18 cellular contexts compared by ENCODE assay signal in the genomic region with DNA sequence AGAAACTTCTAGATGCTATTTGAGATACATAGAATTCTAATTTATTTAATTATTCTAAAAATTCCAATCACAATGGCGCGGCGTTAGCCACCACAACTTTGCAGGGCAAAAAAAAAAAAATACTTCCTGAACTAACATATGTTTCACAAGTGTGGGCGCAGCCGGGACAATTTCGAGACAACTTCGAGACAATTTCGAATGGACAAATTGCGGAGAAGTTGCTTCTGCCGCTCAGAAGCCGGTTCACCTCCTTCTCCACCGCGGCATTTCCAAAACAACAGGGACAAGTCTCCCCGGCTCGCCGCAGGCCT. TPM values are rescaled to one million over a fixed set of nuclear protein-coding genes. Genes with fewer than 3 reads are reported as not detected.
DNase-seq lines count a peak whose midpoint lies in the region; ATAC-seq, FAIRE-seq and TF ChIP-seq lines count a peak whose summit lies in the region.
"Had no signal": no experiment of that assay in that cellular context is flagged by ENCODE, and none has a peak within 500 bp of the region (broad histone marks: within the 10 kb centered on the region; RNA-seq: fewer than 3 reads in every experiment).

No MANE protein-coding gene starts in this region.

- no peak overlapping the region for H3K27ac ChIP-seq in keratinocyte (ENCODE audit: control insufficient read depth, insufficient read depth, low read length)
- H3K27ac ChIP-seq: A549, dorsolateral prefrontal cortex had no signal

- H3K9ac ChIP-seq in keratinocyte (ENCODE audit: control insufficient read depth, extremely low read depth, insufficient read depth, low read length), result no peak overlapping the region

- TF ChIP-seq CTCF in astrocyte of the spinal cord (IDR thresholded peaks at IDR 0.05; ENCODE audit: low read depth, low read length) (no peak), keratinocyte (optimal IDR thresholded peaks at IDR 0.05 in 1 of 3, IDR thresholded peaks at IDR 0.05 in 1 of 3, conservative IDR thresholded peaks at IDR 0.05 in 1 of 3; ENCODE audit: extremely low read depth in 1 of 3, insufficient read depth in 2 of 3, low read length in 3 of 3) (no peak)

- FAIRE-seq in keratinocyte (lab: Jason Lieb, UNC), result no peak
- FAIRE-seq: A549 had no signal

- no peak for DNase-seq in activated naive CD4-positive, alpha-beta T cell treated with anti-CD3 and anti-CD28 coated beads, Interleukin-2, amount 10 ng/mL, durations not matched to agents 7 days and 5 days
- no peak for DNase-seq in activated naive CD4-positive, alpha-beta T cell treated with anti-CD3 and anti-CD28 coated beads, Interleukin-2, amount 50 U/mL, for 16 hours
- DNase-seq in astrocyte of the spinal cord (ENCODE audit: low read depth, low spot score) (no peak), keratinocyte (ENCODE audit: low read depth, low spot score) (no peak), SKM-1 treated with dmso at 0.1 percent for 144 hours (lab: John Stamatoyannopoulos, UW; ENCODE audit: unreplicated experiment) (no peak), NAMALWA (ENCODE audit: low spot score) (no peak)
- no peak for DNase-seq in stimulated activated naive B cell treated with anti-CD40 and anti-IgM and Interleukin-4, amounts not matched to agents 10 μg/mL and 1 μg/mL and 100 μg/mL, for 72 hours
- DNase-seq: activated naive CD8-positive, alpha-beta T cell treated with anti-CD3 and anti-CD28 coated beads for 36 hours; dorsolateral prefrontal cortex; foreskin melanocyte; left cardiac atrium; NCI-H1417 treated with DMSO at 0.1 percent for 48 hours; NCI-H510A; nucleus accumbens; stimulated activated CD4-positive, alpha-beta T cell treated with anti-CD3 and anti-CD28 coated beads, Interleukin-15, amount 100 ng/mL, for 24 hours had no signal

- CTCF ChIA-PET in activated naive CD4-positive, alpha-beta T cell treated with anti-CD3 and anti-CD28 coated beads, Interleukin-2, amount 10 ng/mL, durations not matched to agents 7 days and 5 days (lab: Charles Lee), result no interaction called here

- no peaks in the 10 kb centered on the region for H3K4me1 ChIP-seq in keratinocyte (ENCODE audit: control insufficient read depth, extremely low read depth, insufficient read depth, low read length)

- H3K27me3 Mint-ChIP-seq in activated naive CD4-positive, alpha-beta T cell treated with anti-CD3 and anti-CD28 coated beads, Interleukin-2, amount 10 ng/mL, durations not matched to agents 7 days and 5 days, result peaks cover 100% of the 10 kb centered on the region
- peaks cover 84 to 100% of the 10 kb centered on the region in 2 donors for H3K27me3 Mint-ChIP-seq in stimulated activated naive B cell treated with anti-CD40 and anti-IgM and Interleukin-4, amounts not matched to agents 10 μg/mL and 1 μg/mL and 100 μg/mL, for 72 hours

- H3K79me2 ChIP-seq in keratinocyte (ENCODE audit: control insufficient read depth, insufficient read depth, low read length), result no peaks in the 10 kb centered on the region

- dilution Hi-C loops in keratinocyte (cut with MboI; ENCODE audit: extremely low pct_ligation_motif_present, low sequenced_read_pairs), result no loop called here

- H3K4me1 Mint-ChIP-seq in activated naive CD4-positive, alpha-beta T cell treated with anti-CD3 and anti-CD28 coated beads, Interleukin-2, amount 10 ng/mL, durations not matched to agents 7 days and 5 days, result peaks cover 34% of the 10 kb centered on the region
- peaks cover 14 to 48% of the 10 kb centered on the region in 2 donors for H3K4me1 Mint-ChIP-seq in stimulated activated naive B cell treated with anti-CD40 and anti-IgM and Interleukin-4, amounts not matched to agents 10 μg/mL and 1 μg/mL and 100 μg/mL, for 72 hours

- H3K4me3 ChIP-seq in astrocyte of the spinal cord (ENCODE audit: low read depth, low read length) (peak overlapping the region; percentile 74), keratinocyte (ENCODE audit: control insufficient read depth in 2 of 3, extremely low read depth in 1 of 3, insufficient read depth in 2 of 3, low read depth in 1 of 3, low read length in 3 of 3) (no peak overlapping the region)
- H3K4me3 ChIP-seq: A549 had no signal

- H2AFZ ChIP-seq in keratinocyte (ENCODE audit: control insufficient read depth, low read length), result no peak overlapping the region

- no peaks in the 10 kb centered on the region for H3K9me1 ChIP-seq in keratinocyte (ENCODE audit: control insufficient read depth, extremely low read depth, insufficient read depth, low read length)

- no peaks in the 10 kb centered on the region for H3K9me3 ChIP-seq in keratinocyte (ENCODE audit: control insufficient read depth, low read depth, low read length)
- H3K9me3 ChIP-seq: A549 had no signal

- in situ Hi-C loops in astrocyte of the spinal cord (cut with HindIII; ENCODE audit: low sequenced_read_pairs), result no loop called here

- peaks cover 7% of the 10 kb centered on the region for H3K9me3 Mint-ChIP-seq in activated naive CD4-positive, alpha-beta T cell treated with anti-CD3 and anti-CD28 coated beads, Interleukin-2, amount 10 ng/mL, durations not matched to agents 7 days and 5 days
- H3K9me3 Mint-ChIP-seq in stimulated activated naive B cell treated with anti-CD40 and anti-IgM and Interleukin-4, amounts not matched to agents 10 μg/mL and 1 μg/mL and 100 μg/mL, for 72 hours, result peaks cover 7 to 8% of the 10 kb centered on the region in 2 donors

- peak overlapping the region; percentile 68 for H3K27ac Mint-ChIP-seq in activated naive CD4-positive, alpha-beta T cell treated with anti-CD3 and anti-CD28 coated beads, Interleukin-2, amount 10 ng/mL, durations not matched to agents 7 days and 5 days
- H3K27ac Mint-ChIP-seq in stimulated activated naive B cell treated with anti-CD40 and anti-IgM and Interleukin-4, amounts not matched to agents 10 μg/mL and 1 μg/mL and 100 μg/mL, for 72 hours, result peak overlapping the region; percentile 82
- H3K27ac Mint-ChIP-seq: activated naive CD8-positive, alpha-beta T cell treated with anti-CD3 and anti-CD28 coated beads for 36 hours had no signal

- H3K36me3 ChIP-seq in keratinocyte (ENCODE audit: control insufficient read depth in 2 of 2, extremely low read depth in 1 of 2, insufficient read depth in 2 of 2, low read length in 2 of 2), result no peaks in the 10 kb centered on the region

- H4K20me1 ChIP-seq in keratinocyte (ENCODE audit: control insufficient read depth, extremely low read depth, insufficient read depth, low read length), result peaks cover 6% of the 10 kb centered on the region

- H3K4me3 Mint-ChIP-seq in activated naive CD4-positive, alpha-beta T cell treated with anti-CD3 and anti-CD28 coated beads, Interleukin-2, amount 10 ng/mL, durations not matched to agents 7 days and 5 days, result no peak overlapping the region
- peak overlapping the region in 1 of 2 donors; percentile 31 for H3K4me3 Mint-ChIP-seq in stimulated activated naive B cell treated with anti-CD40 and anti-IgM and Interleukin-4, amounts not matched to agents 10 μg/mL and 1 μg/mL and 100 μg/mL, for 72 hours
- H3K4me3 Mint-ChIP-seq: activated naive CD8-positive, alpha-beta T cell treated with anti-CD3 and anti-CD28 coated beads for 36 hours had no signal

- no peak for ATAC-seq in stimulated activated naive B cell treated with anti-CD40 and anti-IgM and Interleukin-4, amounts not matched to agents 10 μg/mL and 1 μg/mL and 100 μg/mL, for 72 hours (replicated peaks)
- ATAC-seq in GM21526 (IDR thresholded peaks at IDR 0.05; ENCODE audit: low FRiP score, unreplicated experiment), result no peak
- ATAC-seq: A549 had no signal

- H3K4me2 ChIP-seq in keratinocyte (ENCODE audit: control insufficient read depth, extremely low read depth, insufficient read depth, low read depth, low read length), result peak overlapping the region; percentile 6
- H3K4me2 ChIP-seq: A549 had no signal

- peaks cover 14% of the 10 kb centered on the region for H3K36me3 Mint-ChIP-seq in activated naive CD4-positive, alpha-beta T cell treated with anti-CD3 and anti-CD28 coated beads, Interleukin-2, amount 10 ng/mL, durations not matched to agents 7 days and 5 days
- H3K36me3 Mint-ChIP-seq in stimulated activated naive B cell treated with anti-CD40 and anti-IgM and Interleukin-4, amounts not matched to agents 10 μg/mL and 1 μg/mL and 100 μg/mL, for 72 hours, result peaks cover 10 to 22% of the 10 kb centered on the region in 2 donors

- peaks cover 100% of the 10 kb centered on the region for H3K27me3 ChIP-seq in keratinocyte (ENCODE audit: control insufficient read depth, extremely low read depth, insufficient read depth, low read length)

RNA-seq across cellular contexts. Expression of a gene that starts 0.8 kb away (rescaled TPM):
- not detected in 3 replicates for polyA plus RNA-seq in keratinocyte
- not detected for polyA plus RNA-seq in keratinocyte (2011; ENCODE audit: low read depth)
- polyA plus RNA-seq in keratinocyte (2011; cell fraction: cytosol; rRNA removed), result 0.02 TPM in 1 of 2 replicates, not detected in the other
- not detected in 2 replicates for polyA plus RNA-seq in keratinocyte (2011; cell fraction: nucleus; rRNA removed)
- polyA plus RNA-seq in keratinocyte (2012; ENCODE audit: low replicate concordance), result not detected in 2 replicates
- polyA minus RNA-seq in keratinocyte, result not detected in 3 replicates
- polyA minus RNA-seq in keratinocyte (2011; cell fraction: cytosol; rRNA and poly(A)+ RNA removed), result not detected
- not detected in 2 replicates for polyA minus RNA-seq in keratinocyte (2011; cell fraction: nucleus; rRNA and poly(A)+ RNA removed)
- polyA plus RNA-seq: A549, urinary bladder had no signal
